Comparison of ENCODE assay signal across 16 cellular contexts in the genomic region with DNA sequence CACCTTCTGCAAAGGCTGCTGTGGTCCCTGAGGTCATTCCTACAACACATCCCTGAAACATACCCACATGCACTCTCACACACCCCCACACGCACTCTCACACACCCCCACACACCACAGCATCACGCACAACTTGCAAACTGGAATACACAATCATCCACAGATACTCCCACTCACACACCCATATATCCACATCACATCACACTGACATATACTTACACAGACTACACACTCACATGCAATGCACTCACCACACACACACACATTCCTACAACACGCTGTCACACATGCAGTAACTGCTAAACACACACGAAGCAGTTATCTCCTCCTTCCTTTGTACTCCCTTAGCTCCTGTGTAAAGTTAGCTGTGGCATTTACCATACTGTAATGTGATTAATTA. TPM values are rescaled to one million over a fixed set of nuclear protein-coding genes. Genes with fewer than 3 reads are reported as not detected.
DNase-seq lines count a peak whose midpoint lies in the region; ATAC-seq and TF ChIP-seq lines count a peak whose summit lies in the region.
"Had no signal": no experiment of that assay in that cellular context is flagged by ENCODE, and none has a peak within 500 bp of the region (broad histone marks: within the 10 kb centered on the region; RNA-seq: fewer than 3 reads in every experiment).

No MANE protein-coding gene starts in this region.

- H3K9me3 ChIP-seq in neuronal stem cell (replicated peaks in 1 of 2; ENCODE audit: control insufficient read depth in 2 of 2, insufficient read depth in 1 of 2, low read depth in 1 of 2, low read length in 2 of 2), result peaks cover 6 to 9% of the 10 kb centered on the region in 2 donors
- no peaks in the 10 kb centered on the region for H3K9me3 ChIP-seq in HAP-1
- H3K9me3 ChIP-seq: prostate gland had no signal

- H3K4me2 ChIP-seq in neuronal stem cell (ENCODE audit: insufficient read depth, low read length, poor library complexity, severe bottlenecking), result no peak overlapping the region

- no peak overlapping the region for H3K9ac ChIP-seq in neuronal stem cell (ENCODE audit: low read depth, low read length, poor library complexity)

- H2BK12ac ChIP-seq in neuronal stem cell (ENCODE audit: low read length), result no peak overlapping the region

- H3K4ac ChIP-seq in neuronal stem cell (ENCODE audit: low read length), result no peak overlapping the region

- H3K79me1 ChIP-seq in neuronal stem cell (ENCODE audit: low read depth, low read length), result no peaks in the 10 kb centered on the region

- in situ Hi-C loops in HAP-1 (cut with MboI; ENCODE audit: low sequenced_read_pairs), result no loop called here

- H4K8ac ChIP-seq in neuronal stem cell (ENCODE audit: low read depth, low read length), result no peak overlapping the region

- H3K4me1 ChIP-seq in neuronal stem cell (ENCODE audit: control insufficient read depth in 2 of 2, insufficient read depth in 1 of 2, low read depth in 1 of 2, low read length in 2 of 2), result peaks cover 16 to 19% of the 10 kb centered on the region in 2 donors
- H3K4me1 ChIP-seq in HAP-1, result no peaks in the 10 kb centered on the region
- H3K4me1 ChIP-seq: prostate gland had no signal

- peak overlapping the region; percentile 51 for H2AFZ ChIP-seq in neuronal stem cell (ENCODE audit: low read length)

- H4K91ac ChIP-seq in neuronal stem cell (ENCODE audit: low read depth, low read length, poor library complexity), result peak overlapping the region; percentile 0

- no CpG with 5 or more reads among the region's 4 CpGs for WGBS in neuronal stem cell (ENCODE audit: extremely low coverage in 2 of 2, insufficient read length in 2 of 2, insufficient replicate concordance in 1 of 2), 2 donors

- no peak overlapping the region for H3K14ac ChIP-seq in neuronal stem cell (ENCODE audit: low read length)

- H2BK5ac ChIP-seq in neuronal stem cell (ENCODE audit: low read length), result no peak overlapping the region

- no peak overlapping the region for H3K27ac ChIP-seq in neuronal stem cell (replicated peaks; ENCODE audit: low read length)
- H3K27ac ChIP-seq: prostate gland, WERI-Rb-1 had no signal

- H3K23ac ChIP-seq in neuronal stem cell (ENCODE audit: low read depth, low read length, poor library complexity), result no peak overlapping the region

- DNase-seq in AG10803 (ENCODE audit: low read depth) (peak; percentile 68), amniotic epithelial cell (ENCODE audit: low read depth) (peak; percentile 86), fibroblast of the aortic adventitia (ENCODE audit: low read depth) (peak; percentile 76), neuronal stem cell (ENCODE audit: low spot score) (no peak), NCI-H1417 (lab: John Stamatoyannopoulos, UW) (no peak), HAP-1 (ENCODE audit: low spot score in 2 of 2) (no peak), ecto neural progenitor cell (ENCODE audit: low spot score) (no peak)
- DNase-seq: ACHN; activated gamma-delta T cell treated with Interleukin-2 at 50 U/mL for 16 hours; effector memory CD4-positive, alpha-beta T cell; NCI-H2029 treated with DMSO at 0.1 percent for 48 hours; NCI-H526 treated with DMSO at 0.1 percent for 48 hours; WERI-Rb-1 had no signal

- H3K4me3 ChIP-seq in AG10803 (ENCODE audit: low read length) (no peak overlapping the region), fibroblast of the aortic adventitia (ENCODE audit: low read depth, low read length) (no peak overlapping the region), neuronal stem cell (ENCODE audit: low read length in 2 of 2) (peak overlapping the region in 1 of 2 donors; percentile 51), HAP-1 (no peak overlapping the region)
- H3K4me3 ChIP-seq: prostate gland had no signal

- no peak overlapping the region for H2AK5ac ChIP-seq in neuronal stem cell (ENCODE audit: low read depth, low read length)

- no peak overlapping the region for H3K18ac ChIP-seq in neuronal stem cell (ENCODE audit: low read length)

- ATAC-seq in HG02870 (IDR thresholded peaks at IDR 0.05; ENCODE audit: unreplicated experiment), result no peak

- H2BK120ac ChIP-seq in neuronal stem cell (ENCODE audit: low read depth, low read length), result no peak overlapping the region

- H3K36me3 ChIP-seq in neuronal stem cell (replicated peaks in 1 of 2; ENCODE audit: control insufficient read depth in 2 of 2, insufficient read depth in 2 of 2, low read length in 2 of 2) (no peaks in the 10 kb centered on the region), HAP-1 (replicated peaks) (no peaks in the 10 kb centered on the region)
- H3K36me3 ChIP-seq: prostate gland, WERI-Rb-1 had no signal

- TF ChIP-seq CTCF in AG10803 (conservative IDR thresholded peaks at IDR 0.05; ENCODE audit: low read length) (no peak), fibroblast of the aortic adventitia (IDR thresholded peaks at IDR 0.05; ENCODE audit: insufficient read depth, low read length) (no peak)

- H2BK15ac ChIP-seq in neuronal stem cell (ENCODE audit: low read length), result no peak overlapping the region

- H3K27me3 ChIP-seq in neuronal stem cell (ENCODE audit: control insufficient read depth in 3 of 3, insufficient read depth in 3 of 3, low read depth in 1 of 3, low read length in 3 of 3) (no peaks in the 10 kb centered on the region), HAP-1 (ENCODE audit: low read depth) (no peaks in the 10 kb centered on the region)

RNA-seq across cellular contexts. Expression of a gene that starts 57.1 kb away (rescaled TPM):
- total RNA-seq in fibroblast of the aortic adventitia (ENCODE audit: low replicate concordance), result 19.7 and 57.8 TPM in 2 replicates
- 93.5 TPM for polyA plus RNA-seq in neuronal stem cell (2013, experiment 1 of 2)
- polyA plus RNA-seq in neuronal stem cell (2013, experiment 2 of 2), result 92.5 TPM
- polyA plus RNA-seq: keratinocyte had no signal

Comparison
In these comparisons a context has a peak if more than half of its experiments do, and no peak if none do; other contexts are left out.
1. DNase-seq: peak in AG10803 (single experiment), amniotic epithelial cell (single experiment) and fibroblast of the aortic adventitia (single experiment); none in neuronal stem cell (single experiment), NCI-H1417 (0 of 3), HAP-1 (0 of 2) and ecto neural progenitor cell (single experiment).